ENCODE assay signal across 18 cellular contexts in genomic region chr5:81121836-81122235, GRCh38.
DNase-seq lines count a peak whose midpoint lies in the region; ATAC-seq and TF ChIP-seq lines count a peak whose summit lies in the region.
"Had no signal": no experiment of that assay in that cellular context is flagged by ENCODE, and none has a peak within 500 bp of the region (broad histone marks: within the 10 kb centered on the region; RNA-seq: fewer than 3 reads in every experiment).

No MANE protein-coding gene starts in this region.

- H3K4me3 ChIP-seq in CD8-positive, alpha-beta T cell (ENCODE audit: low read depth, low read length), result no peak overlapping the region
- H3K4me3 ChIP-seq in adipocyte (ENCODE audit: low read length), result no peak overlapping the region
- no peak overlapping the region for H3K4me3 ChIP-seq in dorsolateral prefrontal cortex
- H3K4me3 ChIP-seq in neural progenitor cell, result no peak overlapping the region
- H3K4me3 ChIP-seq: BLaER1 treated with 17β-estradiol and CSF1 and Interleukin-3, amounts not matched to agents 10 nM and 100 nM; K562 had no signal

- H3K9me3 ChIP-seq in CD8-positive, alpha-beta T cell (ENCODE audit: low read length), result no peaks in the 10 kb centered on the region
- H3K9me3 ChIP-seq in adipocyte (ENCODE audit: control insufficient read depth, low read length) (no peaks in the 10 kb centered on the region), neural progenitor cell (ENCODE audit: low read depth) (no peaks in the 10 kb centered on the region)
- H3K9me3 ChIP-seq: BLaER1 treated with 17β-estradiol and CSF1 and Interleukin-3, amounts not matched to agents 10 nM and 100 nM had no signal

- no peaks in the 10 kb centered on the region for H3K9me3 Mint-ChIP-seq in CD8-positive, alpha-beta T cell
- H3K9me3 Mint-ChIP-seq in neural progenitor cell, result no peaks in the 10 kb centered on the region

- no peak for DNase-seq in CD8-positive, alpha-beta T cell
- DNase-seq in adipocyte (ENCODE audit: low read depth) (peak; percentile 12), dorsolateral prefrontal cortex (peak in 7 of 10 donors; percentile 10 to 61 (median 52)), neural progenitor cell (ENCODE audit: low spot score) (no peak), NCI-H2029 treated with DMSO at 0.1 percent for 48 hours (lab: John Stamatoyannopoulos, UW) (no peak), KG1 (lab: John Stamatoyannopoulos, UW) (no peak)
- DNase-seq: MV-4-11, NCI-H1417, NCI-H187, NCI-H526, PC-3, SIG-M5 had no signal

- peaks cover 11% of the 10 kb centered on the region for H3K4me1 ChIP-seq in CD8-positive, alpha-beta T cell (ENCODE audit: insufficient read depth, low read length)
- peaks cover 38% of the 10 kb centered on the region for H3K4me1 ChIP-seq in adipocyte (ENCODE audit: control insufficient read depth, insufficient read depth, low read length)
- H3K4me1 ChIP-seq in neural progenitor cell, result peaks cover 7% of the 10 kb centered on the region
- H3K4me1 ChIP-seq: BLaER1 treated with 17β-estradiol and CSF1 and Interleukin-3, amounts not matched to agents 10 nM and 100 nM had no signal

- peak overlapping the region; percentile 4 for H3K27ac Mint-ChIP-seq in CD8-positive, alpha-beta T cell
- H3K27ac Mint-ChIP-seq in neural progenitor cell, result no peak overlapping the region

- POLR2A ChIA-PET in CD8-positive, alpha-beta T cell (lab: Charles Lee), result interaction anchor here (2.1 kb wide), 1 partner anchor 14 kb away, joined by 5 read pairs; no protein-coding TSS in a partner anchor

- H3K36me3 ChIP-seq in CD8-positive, alpha-beta T cell (ENCODE audit: insufficient read depth, low read length), result peaks cover 21% of the 10 kb centered on the region
- H3K36me3 ChIP-seq in adipocyte (ENCODE audit: control insufficient read depth, insufficient read depth, low read length, severe bottlenecking) (no peaks in the 10 kb centered on the region), neural progenitor cell (no peaks in the 10 kb centered on the region)
- H3K36me3 ChIP-seq: BLaER1 treated with 17β-estradiol and CSF1 and Interleukin-3, amounts not matched to agents 10 nM and 100 nM had no signal

- ATAC-seq in CD8-positive, alpha-beta T cell, result no peak
- ATAC-seq in GM21423 (IDR thresholded peaks at IDR 0.05; ENCODE audit: unreplicated experiment) (no peak), GM21447 (IDR thresholded peaks at IDR 0.05; ENCODE audit: unreplicated experiment) (no peak)
- ATAC-seq: HCT116, K562, PC-3 had no signal

- H3K4me1 Mint-ChIP-seq in CD8-positive, alpha-beta T cell (ENCODE audit: low read depth), result peaks cover 30% of the 10 kb centered on the region
- H3K4me1 Mint-ChIP-seq in neural progenitor cell, result peaks cover 2% of the 10 kb centered on the region

- TF ChIP-seq CTCF in CD8-positive, alpha-beta T cell (IDR thresholded peaks at IDR 0.05), result no peak
- TF ChIP-seq CTCF in dorsolateral prefrontal cortex (IDR thresholded peaks at IDR 0.05 in 54 of 56, conservative IDR thresholded peaks at IDR 0.05 in 2 of 56; ENCODE audit: low read depth in 1 of 56, partially characterized antibody in 56 of 56), result no peak
- no peak for TF ChIP-seq CTCF in neural progenitor cell (IDR thresholded peaks at IDR 0.05)

- peak overlapping the region; percentile 48 for H2AFZ ChIP-seq in neural progenitor cell (replicated peaks)

- H3F3A ChIP-seq in neural progenitor cell (ENCODE audit: low read depth), result no peaks in the 10 kb centered on the region

- no peaks in the 10 kb centered on the region for H3K27me3 ChIP-seq in CD8-positive, alpha-beta T cell (ENCODE audit: insufficient read depth, low read length)
- peaks cover 4% of the 10 kb centered on the region for H3K27me3 ChIP-seq in adipocyte (replicated peaks; ENCODE audit: control insufficient read depth, insufficient read depth, low read length)
- no peaks in the 10 kb centered on the region for H3K27me3 ChIP-seq in dorsolateral prefrontal cortex
- no peaks in the 10 kb centered on the region for H3K27me3 ChIP-seq in neural progenitor cell
- H3K27me3 ChIP-seq: BLaER1 treated with 17β-estradiol and CSF1 and Interleukin-3, amounts not matched to agents 10 nM and 100 nM had no signal

- H3K9ac ChIP-seq in adipocyte (ENCODE audit: low read length) (no peak overlapping the region), neural progenitor cell (no peak overlapping the region)
- H3K9ac ChIP-seq: BLaER1 treated with 17β-estradiol and CSF1 and Interleukin-3, amounts not matched to agents 10 nM and 100 nM had no signal

- intact Hi-C loops in CD8-positive, alpha-beta T cell (cut with DNase I, micrococcal nuclease), result no loop called here
- intact Hi-C loops in dorsolateral prefrontal cortex (cut with DNase I), result no loop called here

- no peak overlapping the region for H3K4me3 Mint-ChIP-seq in CD8-positive, alpha-beta T cell
- no peak overlapping the region for H3K4me3 Mint-ChIP-seq in neural progenitor cell

- no peak overlapping the region for H3K27ac ChIP-seq in CD8-positive, alpha-beta T cell (ENCODE audit: low read depth, low read length)
- H3K27ac ChIP-seq in dorsolateral prefrontal cortex (peak overlapping the region in 43 of 59 donors; percentile 1 to 77 (median 36)), neural progenitor cell (no peak overlapping the region)
- H3K27ac ChIP-seq: BLaER1 treated with 17β-estradiol and CSF1 and Interleukin-3, amounts not matched to agents 10 nM and 100 nM; RWPE1 had no signal

- H4K20me1 ChIP-seq in neural progenitor cell (ENCODE audit: low read depth), result no peaks in the 10 kb centered on the region
- H4K20me1 ChIP-seq: BLaER1 treated with 17β-estradiol and CSF1 and Interleukin-3, amounts not matched to agents 10 nM and 100 nM had no signal

- CTCF ChIA-PET in CD8-positive, alpha-beta T cell (lab: Charles Lee), result interaction anchor here (1.5 to 2.6 kb wide), 3 partner anchors 13 to 31 kb away, joined by 3 to 11 read pairs (median 7); no protein-coding TSS in a partner anchor

- H3K4me2 ChIP-seq in neural progenitor cell, result no peak overlapping the region
- H3K4me2 ChIP-seq: BLaER1 treated with 17β-estradiol and CSF1 and Interleukin-3, amounts not matched to agents 10 nM and 100 nM had no signal

- H3K36me3 Mint-ChIP-seq in CD8-positive, alpha-beta T cell, result peaks cover 90% of the 10 kb centered on the region
- H3K36me3 Mint-ChIP-seq in neural progenitor cell, result no peaks in the 10 kb centered on the region

- no peaks in the 10 kb centered on the region for H3K79me2 ChIP-seq in neural progenitor cell (ENCODE audit: low read depth)

- H3K27me3 Mint-ChIP-seq in CD8-positive, alpha-beta T cell (ENCODE audit: low read depth), result no peaks in the 10 kb centered on the region
- peaks cover 2% of the 10 kb centered on the region for H3K27me3 Mint-ChIP-seq in neural progenitor cell (ENCODE audit: insufficient read depth, low read depth)

Comparison
In these comparisons a context has a peak if more than half of its experiments do, and no peak if none do; other contexts are left out.
1. DNase-seq: peak in adipocyte (single experiment) and dorsolateral prefrontal cortex (7 of 10); none in CD8-positive, alpha-beta T cell (0 of 7), neural progenitor cell (single experiment), NCI-H2029 treated with DMSO at 0.1 percent for 48 hours (single experiment) and KG1 (single experiment).
2. H3K27ac ChIP-seq: peak in dorsolateral prefrontal cortex (43 of 59); none in CD8-positive, alpha-beta T cell (single experiment) and neural progenitor cell (single experiment).